ENCODE assay signal across 8 cellular contexts in genomic region chr1:173430707-173431662, GRCh38. TPM values are rescaled to one million over a fixed set of nuclear protein-coding genes. Genes with fewer than 3 reads are reported as not detected.
DNase-seq lines count a peak whose midpoint lies in the region; ATAC-seq and TF ChIP-seq lines count a peak whose summit lies in the region.

No MANE protein-coding gene starts in this region.

- 2% methylated on average over 6 of the region's 6 CpGs for WGBS in heart right ventricle, 2 donors

- H3K27ac ChIP-seq in heart right ventricle (peak overlapping the region in 9 of 10 donors; percentile 79 to 93 (median 86)), upper lobe of right lung (peak overlapping the region; percentile 79)

- H3K27me3 ChIP-seq in H7 (ENCODE audit: control insufficient read depth, insufficient read depth, low read length) (no peaks in the 10 kb centered on the region), heart right ventricle (no peaks in the 10 kb centered on the region), upper lobe of right lung (no peaks in the 10 kb centered on the region)

- intact Hi-C loops in heart right ventricle (cut with DNase I) (loop anchor here in 8 of 10 donors (1.0 to 10.0 kb wide), 11 partner anchors 46 to 644 kb away; partner anchors contain the start of genes CENPL (in 7 of the 8), DARS2 (in 7 of the 8), PRDX6 (in 6 of the 8) and KLHL20 (in 3 of the 8)), posterior vena cava (cut with DNase I) (loop anchor here in 1 of 2 donors (5.0 kb wide), 1 partner anchor 46 kb away; the partner anchor contains the start of gene PRDX6), upper lobe of right lung (cut with DNase I) (loop anchor here (5.0 kb wide), 1 partner anchor 391 kb away; the partner anchor contains the start of genes CENPL and DARS2)

- POLR2A ChIA-PET in activated naive CD8-positive, alpha-beta T cell treated with anti-CD3 and anti-CD28 coated beads, Interleukin-2, amount 10 ng/mL, durations not matched to agents 7 days and 5 days (lab: Charles Lee), result interaction anchor here (0.8 to 2.4 kb wide), 4 partner anchors 46 to 437 kb away, joined by 3 to 14 read pairs (median 8); partner anchors contain the start of genes GAS5, PRDX6 and ZBTB37

- peak; percentile 68 for ATAC-seq in activated naive CD8-positive, alpha-beta T cell treated with anti-CD3 and anti-CD28 coated beads, Interleukin-2, amount 10 ng/mL, durations not matched to agents 7 days and 5 days (ENCODE audit: low read depth)
- ATAC-seq in heart right ventricle, result peak; percentile 68 to 87 (median 78)
- peak; percentile 92 for ATAC-seq in upper lobe of right lung

- H3K36me3 Mint-ChIP-seq in activated naive CD8-positive, alpha-beta T cell treated with anti-CD3 and anti-CD28 coated beads, Interleukin-2, amount 10 ng/mL, durations not matched to agents 7 days and 5 days, result no peaks in the 10 kb centered on the region

- H3K4me3 ChIP-seq in H7 (ENCODE audit: insufficient read depth, low read depth, low read length) (no peak overlapping the region), heart right ventricle (no peak overlapping the region), upper lobe of right lung (no peak overlapping the region)

- no peak overlapping the region for H3K4me3 Mint-ChIP-seq in activated naive CD8-positive, alpha-beta T cell treated with anti-CD3 and anti-CD28 coated beads, Interleukin-2, amount 10 ng/mL, durations not matched to agents 7 days and 5 days

- H3K9me3 Mint-ChIP-seq in activated naive CD8-positive, alpha-beta T cell treated with anti-CD3 and anti-CD28 coated beads, Interleukin-2, amount 10 ng/mL, durations not matched to agents 7 days and 5 days, result no peaks in the 10 kb centered on the region

- in situ Hi-C loops in Caki2 (cut with HindIII; ENCODE audit: low pct_unique_long_range_greater_than_20kb, low sequenced_read_pairs), result no loop called here

- TF ChIP-seq CTCF in heart right ventricle (IDR thresholded peaks at IDR 0.05) (peak; percentile 74 to 97 (median 90)), upper lobe of right lung (IDR thresholded peaks at IDR 0.05) (peak; percentile 93)

- H3K4me1 Mint-ChIP-seq in activated naive CD8-positive, alpha-beta T cell treated with anti-CD3 and anti-CD28 coated beads, Interleukin-2, amount 10 ng/mL, durations not matched to agents 7 days and 5 days, result peaks cover 22% of the 10 kb centered on the region

- DNase-seq in Caki2 (ENCODE audit: low read depth) (peak; percentile 63), H7 (peak; percentile 42), NCI-H1417 treated with DMSO at 0.1 percent for 48 hours (lab: John Stamatoyannopoulos, UW) (peak; percentile 70), SKM-1 treated with dmso at 0.1 percent for 144 hours (lab: John Stamatoyannopoulos, UW; ENCODE audit: unreplicated experiment) (peak; percentile 80), heart right ventricle (peak; percentile 79 to 93), posterior vena cava (ENCODE audit: low spot score) (peak; percentile 95), upper lobe of right lung (peak; percentile 88)
- DNase-seq in activated naive CD8-positive, alpha-beta T cell treated with anti-CD3 and anti-CD28 coated beads, Interleukin-2, amount 10 ng/mL, durations not matched to agents 7 days and 5 days, result peak; percentile 79

- H3K27ac Mint-ChIP-seq in activated naive CD8-positive, alpha-beta T cell treated with anti-CD3 and anti-CD28 coated beads, Interleukin-2, amount 10 ng/mL, durations not matched to agents 7 days and 5 days, result no peak overlapping the region

- H3K4me1 ChIP-seq in heart right ventricle, result peaks cover 5 to 33% (median 29%) of the 10 kb centered on the region in 9 donors
- peaks cover 21% of the 10 kb centered on the region for H3K4me1 ChIP-seq in upper lobe of right lung

- H3K9me3 ChIP-seq in heart right ventricle (no peaks in the 10 kb centered on the region), upper lobe of right lung (no peaks in the 10 kb centered on the region)

- no peaks in the 10 kb centered on the region; the same call in 1 of the 2 replicates for H3K36me3 ChIP-seq in H7 (replicated peaks; ENCODE audit: control insufficient read depth, insufficient read depth, low read length)
- no peaks in the 10 kb centered on the region for H3K36me3 ChIP-seq in heart right ventricle
- no peaks in the 10 kb centered on the region for H3K36me3 ChIP-seq in upper lobe of right lung

- no peaks in the 10 kb centered on the region for H3K27me3 Mint-ChIP-seq in activated naive CD8-positive, alpha-beta T cell treated with anti-CD3 and anti-CD28 coated beads, Interleukin-2, amount 10 ng/mL, durations not matched to agents 7 days and 5 days

RNA-seq across cellular contexts. Expression of gene PRDX6, which starts 46.1 kb away (rescaled TPM):
- 251 and 349 TPM in 2 replicates for total RNA-seq in Caki2 (2014; rRNA removed; shearing (Covaris generic); ENCODE audit: low replicate concordance)
- 320 and 326 TPM in 2 replicates for total RNA-seq in H7 (2014; rRNA removed; shearing (Covaris generic))
- total RNA-seq in activated naive CD8-positive, alpha-beta T cell treated with anti-CD3 and anti-CD28 coated beads, Interleukin-2, amount 10 ng/mL, durations not matched to agents 7 days and 5 days, result 100 to 1,000 TPM; 136 to 137 TPM
- total RNA-seq in heart right ventricle, result 100 to 1,000 TPM; 215 to 698 (median 325) TPM
- 100 to 1,000 TPM; 426 to 640 TPM for polyA plus RNA-seq in heart right ventricle
- total RNA-seq in posterior vena cava, result 100 to 1,000 TPM; 168 to 186 TPM
- 201 TPM for total RNA-seq in upper lobe of right lung

Comparison
In these comparisons a context has a peak if more than half of its experiments do, and no peak if none do; other contexts are left out.
1. DNase-seq: peak in every context shown above with its lines; median percentile 95 in posterior vena cava; 88 in upper lobe of right lung; 86 in heart right ventricle; 80 in SKM-1 treated with dmso at 0.1 percent for 144 hours; 79 in activated naive CD8-positive, alpha-beta T cell treated with anti-CD3 and anti-CD28 coated beads, Interleukin-2, amount 10 ng/mL, durations not matched to agents 7 days and 5 days; 70 in NCI-H1417 treated with DMSO at 0.1 percent for 48 hours; 63 in Caki2; 42 in H7.